In the genomic region with DNA sequence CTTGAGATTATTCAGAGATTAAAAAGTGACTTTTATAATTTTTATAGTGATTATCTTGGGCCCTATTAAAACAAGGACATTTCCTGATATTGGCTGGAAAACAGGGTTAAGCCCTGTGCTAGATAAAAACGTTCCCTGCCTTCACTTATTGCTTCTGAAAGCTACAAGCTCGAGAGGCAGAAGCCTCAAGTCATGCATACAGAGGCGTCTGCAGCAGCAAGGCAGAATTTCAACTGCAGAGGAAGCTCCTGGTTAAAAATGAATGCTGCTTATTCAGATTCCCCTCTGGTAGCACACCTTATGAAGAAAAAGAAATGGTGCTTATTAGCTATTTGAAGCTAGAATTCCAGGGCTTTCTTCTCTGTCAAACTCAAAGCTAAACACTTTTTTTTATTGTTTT, we compare ENCODE assay signal across 29 cellular contexts.
A peak's percentile ranks its signal among the peaks of the same experiment; 100 is the strongest.
DNase-seq lines count a peak whose midpoint lies in the region; ATAC-seq, FAIRE-seq and TF ChIP-seq lines count a peak whose summit lies in the region.
"Had no signal": no experiment of that assay in that cellular context is flagged by ENCODE, and none has a peak within 500 bp of the region (broad histone marks: within the 10 kb centered on the region; RNA-seq: fewer than 3 reads in every experiment).

No MANE protein-coding gene starts in this region.

- in situ Hi-C loops in gastrocnemius medialis (cut with MboI; ENCODE audit: low sequenced_read_pairs in 4 of 4) = no loop called here

- H3K4me3 Mint-ChIP-seq in nephron = no peak overlapping the region
- H3K4me3 Mint-ChIP-seq: CD4-positive, alpha-beta memory T cell; CD4-positive, CD25-positive, alpha-beta regulatory T cell; CD8-positive, alpha-beta memory T cell had no signal

- peak; percentile 58 for DNase-seq in putamen (ENCODE audit: low spot score)
- DNase-seq in superior temporal gyrus (ENCODE audit: extremely low spot score) = peak; percentile 29
- DNase-seq in gastrocnemius medialis = no peak
- no peak for DNase-seq in NCI-H446 treated with DMSO at 0.1 percent for 48 hours (lab: John Stamatoyannopoulos, UW)
- DNase-seq: 8988T; ACHN; BE2C; C1 segment of cervical spinal cord; CD4-positive, alpha-beta memory T cell; CD4-positive, CD25-positive, alpha-beta regulatory T cell; CD8-positive, alpha-beta memory T cell; COR-L47; DMS 273 treated with DMSO at 0.1 percent for 48 hours; DMS153; DMS53; DMS79; DND-41; EL; GDM1 had no signal

- H3K9me3 Mint-ChIP-seq in nephron = peaks cover 2% of the 10 kb centered on the region
- H3K9me3 Mint-ChIP-seq: CD4-positive, CD25-positive, alpha-beta regulatory T cell had no signal

- no peak overlapping the region for H3K27ac ChIP-seq in gastrocnemius medialis
- H3K27ac ChIP-seq: BLaER1 had no signal

- TF ChIP-seq CTCF in nephron (IDR thresholded peaks at IDR 0.05; ENCODE audit: unreplicated experiment in 3 of 3) (no peak), gastrocnemius medialis (IDR thresholded peaks at IDR 0.05 in 4 of 5, conservative IDR thresholded peaks at IDR 0.05 in 1 of 5) (no peak)

- TF ChIP-seq POLR2A in GM18505 (IDR thresholded peaks at IDR 0.05; ENCODE audit: borderline replicate concordance, extremely low read depth, insufficient read depth, insufficient read length) = no peak
- no peak for TF ChIP-seq POLR2A in gastrocnemius medialis (IDR thresholded peaks at IDR 0.05)

- no peak overlapping the region for H3K4me3 ChIP-seq in gastrocnemius medialis
- H3K4me3 ChIP-seq: BLaER1, GM12878 had no signal

- H3K36me3 Mint-ChIP-seq in nephron (ENCODE audit: low read depth) = no peaks in the 10 kb centered on the region
- H3K36me3 Mint-ChIP-seq: CD14-positive monocyte; CD4-positive, alpha-beta memory T cell; CD4-positive, CD25-positive, alpha-beta regulatory T cell; CD8-positive, alpha-beta memory T cell had no signal

- ATAC-seq in GM18505 (IDR thresholded peaks at IDR 0.05; ENCODE audit: unreplicated experiment) = no peak
- ATAC-seq in GM19452 (IDR thresholded peaks at IDR 0.05; ENCODE audit: unreplicated experiment) = no peak
- ATAC-seq in gastrocnemius medialis = no peak
- ATAC-seq: GM12878 had no signal

- no peaks in the 10 kb centered on the region for H3K4me1 ChIP-seq in gastrocnemius medialis
- H3K4me1 ChIP-seq: BE2C had no signal

- intact Hi-C loops in gastrocnemius medialis (cut with DNase I; ENCODE audit: low total_unique reads) = no loop called here

- no peaks in the 10 kb centered on the region for H3K27me3 ChIP-seq in gastrocnemius medialis
- H3K27me3 ChIP-seq: BE2C, BLaER1 had no signal

- FAIRE-seq in endometrium (lab: Jason Lieb, UNC) = peak; percentile 91
- FAIRE-seq: A204.1, GM12878, GM12892, GM19239 had no signal

- peaks cover 5% of the 10 kb centered on the region for H3K27me3 Mint-ChIP-seq in nephron (ENCODE audit: low read depth)
- H3K27me3 Mint-ChIP-seq: CD4-positive, alpha-beta memory T cell had no signal

- no peaks in the 10 kb centered on the region for H3K9me3 ChIP-seq in gastrocnemius medialis
- H3K9me3 ChIP-seq: BE2C, BLaER1 had no signal

- H3K27ac Mint-ChIP-seq in nephron = peak overlapping the region in 2 of 3 experiments; percentile 37 to 54
- H3K27ac Mint-ChIP-seq: CD14-positive monocyte; CD4-positive, alpha-beta memory T cell; CD4-positive, CD25-positive, alpha-beta regulatory T cell had no signal

- no peaks in the 10 kb centered on the region for H3K36me3 ChIP-seq in gastrocnemius medialis
- H3K36me3 ChIP-seq: BE2C, BLaER1 had no signal

- peaks cover 43% of the 10 kb centered on the region for H3K4me1 Mint-ChIP-seq in nephron
- H3K4me1 Mint-ChIP-seq: CD4-positive, alpha-beta memory T cell; CD8-positive, alpha-beta memory T cell had no signal

Comparison
In these comparisons a context has a peak if more than half of its experiments do, and no peak if none do; other contexts are left out.
1. DNase-seq: peak in putamen (single experiment) and superior temporal gyrus (single experiment); none in gastrocnemius medialis (0 of 2) and NCI-H446 treated with DMSO at 0.1 percent for 48 hours (single experiment).